In genomic region chr2:20415511-20415918, GRCh38 we compare ENCODE assay signal across 17 cellular contexts. TPM values are rescaled to one million over a fixed set of nuclear protein-coding genes. Genes with fewer than 3 reads are reported as not detected.
DNase-seq lines count a peak whose midpoint lies in the region; ATAC-seq, FAIRE-seq and TF ChIP-seq lines count a peak whose summit lies in the region.
"Had no signal": no experiment of that assay in that cellular context is flagged by ENCODE, and none has a peak within 500 bp of the region (broad histone marks: within the 10 kb centered on the region; RNA-seq: fewer than 3 reads in every experiment).

No MANE protein-coding gene starts in this region.

- no peak overlapping the region for H3K27ac ChIP-seq in K562 (ENCODE audit: extremely low read depth, low read depth, low read length)
- H3K27ac ChIP-seq: cardiac muscle cell, ovary, vagina had no signal

- in situ Hi-C loops in K562 (cut with MboI) = no loop called here

- no peak for FAIRE-seq in K562 (lab: Jason Lieb, UNC)
- FAIRE-seq: HTR-8/SVneo had no signal

- no peak overlapping the region for H3K4me3 ChIP-seq in K562
- H3K4me3 ChIP-seq: cardiac muscle cell, ovary, vagina had no signal

- no TSS peak for BruUV-seq in K562 (replicated peaks; lab: Mats Ljungman, UMichigan)

- DNase-seq in activated effector memory CD4-positive, alpha-beta T cell treated with anti-CD3 and anti-CD28 coated beads, Interleukin-2, amount 50 U/mL, for 16 hours = peak; percentile 21
- no peak for DNase-seq in activated effector memory CD4-positive, alpha-beta T cell treated with Interleukin-2 at 50 U/mL for 16 hours
- DNase-seq in K562 (ENCODE audit: extremely low read depth in 1 of 4, low spot score in 3 of 4) = no peak
- peak; percentile 36 for DNase-seq in hepatic stellate cell (ENCODE audit: low spot score)
- DNase-seq in activated T-cell treated with anti-CD3 and anti-CD28 coated beads for 4 hours = no peak
- DNase-seq in NCI-H1930 (lab: John Stamatoyannopoulos, UW) = no peak
- DNase-seq: HFFc6; naive B cell; NCI-H2081; NCI-H748 treated with DMSO at 0.1 percent for 48 hours; stimulated activated CD4-positive, alpha-beta T cell treated with anti-CD3 and anti-CD28 coated beads, Interleukin-2, amount 100 ng/mL, for 48 hours had no signal

- CTCF ChIA-PET in K562 (lab: Yijun Ruan, JAX; ENCODE audit: low intra/inter-chr PET ratio) = no interaction called here

- TF ChIP-seq CTCF in K562 (IDR thresholded peaks at IDR 0.05 in 2 of 3, conservative IDR thresholded peaks at IDR 0.05 in 1 of 3; ENCODE audit: insufficient read depth in 2 of 3, low read depth in 1 of 3, low read length in 3 of 3) = no peak

- ATAC-seq in K562 (no peak), GM18861 (IDR thresholded peaks at IDR 0.05; ENCODE audit: unreplicated experiment) (no peak), GM21381 (IDR thresholded peaks at IDR 0.05; ENCODE audit: unreplicated experiment) (no peak)

- H3K27me3 ChIP-seq in K562 (ENCODE audit: control insufficient read depth in 2 of 2, insufficient read depth in 2 of 2, low read length in 2 of 2) = no peaks in the 10 kb centered on the region; a peak in 2 of 5 replicates
- H3K27me3 ChIP-seq: cardiac muscle cell, ovary, vagina had no signal

- no peak for TF ChIP-seq POLR2A in K562 (conservative IDR thresholded peaks at IDR 0.05)

- H3K9me3 ChIP-seq in K562 (replicated peaks; ENCODE audit: control insufficient read depth, insufficient read depth, low read depth, low read length) = no peaks in the 10 kb centered on the region
- H3K9me3 ChIP-seq: ovary, vagina had no signal

- 4% methylated on average over 2 of the region's 2 CpGs for WGBS in K562 (ENCODE audit: insufficient coverage, low coverage, missing lambda C conversion rate)

- no peak overlapping the region for H3K9ac ChIP-seq in K562 (ENCODE audit: insufficient read depth in 1 of 2, low read depth in 2 of 2, low read length in 2 of 2)

- TF ChIP-seq RAD21 in K562 (CRISPR knock-in tag; conservative IDR thresholded peaks at IDR 0.05 in 1 of 2, IDR thresholded peaks at IDR 0.05 in 1 of 2) = no peak

- intact Hi-C loops in K562 (cut with micrococcal nuclease) = no loop called here

- no peaks in the 10 kb centered on the region for H3K36me3 ChIP-seq in K562 (ENCODE audit: control insufficient read depth, insufficient read depth, low read length)
- H3K36me3 ChIP-seq: cardiac muscle cell, ovary, vagina had no signal

- peaks cover 0 to 13% of the 10 kb centered on the region in 2 experiments; a peak in 2 of 5 replicates for H3K4me1 ChIP-seq in K562 (replicated peaks in 1 of 2; ENCODE audit: control insufficient read depth in 2 of 2, insufficient read depth in 2 of 2, low read length in 2 of 2)

- no peak for TF ChIP-seq EP300 in K562 (IDR thresholded peaks at IDR 0.05; ENCODE audit: low read length)

- peak overlapping the region; percentile 49 for H2AFZ ChIP-seq in K562 (ENCODE audit: low read depth, low read length)

- POLR2A ChIA-PET in K562 (lab: Yijun Ruan, JAX) = interaction anchor here (1.3 kb wide), 1 partner anchor 12 kb away, joined by 4 read pairs; no protein-coding TSS in a partner anchor

- no peaks in the 10 kb centered on the region for H3K9me1 ChIP-seq in K562 (ENCODE audit: control insufficient read depth, insufficient read depth, low read length)

- no peaks in the 10 kb centered on the region for H4K20me1 ChIP-seq in K562 (replicated peaks; ENCODE audit: control insufficient read depth, insufficient read depth, low read length)

- H3K4me2 ChIP-seq in K562 (ENCODE audit: insufficient read depth, low read length) = no peak overlapping the region

- no peaks in the 10 kb centered on the region for H3K79me2 ChIP-seq in K562 (ENCODE audit: control insufficient read depth, insufficient read depth, low read length)

TF ChIP-seq in K562, 482 proteins besides CTCF, POLR2A, EP300 and RAD21:
- peak; percentile 40; the same call in 1 of the 2 replicates for TF ChIP-seq TFAP4 (CRISPR knock-in tag; IDR thresholded peaks at IDR 0.05; ENCODE audit: borderline replicate concordance)
- TF ChIP-seq SREBF2 (CRISPR knock-in tag; IDR thresholded peaks at IDR 0.05) = no peak
- TF ChIP-seq BMI1 (IDR thresholded peaks at IDR 0.05; ENCODE audit: low read length) = no peak
TF ChIP-seq in K562: peak in this region for 1.

RNA-seq across cellular contexts. Expression of gene RHOB, which starts 31.4 kb away (rescaled TPM):
- 0.44 and 2.1 TPM in 2 replicates for total RNA-seq in K562 (2011; cell fraction: chromatin; rRNA removed; ENCODE audit: low replicate concordance)
- 3.4 and 4.2 TPM in 2 replicates for total RNA-seq in K562 (2011; cell fraction: nucleolus; rRNA removed)
- 1.8 and 2.7 TPM in 2 replicates for total RNA-seq in K562 (2011; cell fraction: nucleoplasm; rRNA removed)
- total RNA-seq in K562 (2014; rRNA removed) = 4.2 and 4.8 TPM in 2 replicates
- total RNA-seq in K562 (2014; rRNA removed; fragmentation: Illumina TruSeq; extraction: Trizol) = 0.87 and 0.99 TPM in 2 replicates
- 0.72 and 0.90 TPM in 2 replicates for total RNA-seq in K562 (2015; rRNA removed; fragmentation: Illumina TruSeq; extraction: Trizol)
- total RNA-seq in K562 (2021) = 3.3 and 4.2 TPM in 2 replicates
- polyA plus RNA-seq in K562 (2011; rRNA removed) = 1.1 and 1.5 TPM in 2 replicates
- polyA plus RNA-seq in K562 (2011; cell fraction: cytosol; rRNA removed) = 1.2 and 4.0 TPM in 2 replicates
- 1.8 and 3.5 TPM in 2 replicates for polyA plus RNA-seq in K562 (2011; cell fraction: nucleus; rRNA removed)
- polyA plus RNA-seq in K562 (2012) = 4.0 and 4.8 TPM in 2 replicates
- 1.3 and 1.4 TPM in 2 replicates for polyA plus RNA-seq in K562 (2014; fragmentation: Illumina TruSeq; extraction: Trizol)
- under 1 TPM; 0.07 to 0.17 TPM for polyA plus RNA-seq in K562 (2014; fragmentation: Nextera tagmentation; extraction: Ambion mirVana)
- 2.1 and 2.6 TPM in 2 replicates for polyA plus RNA-seq in K562 (2014; rRNA removed)
- polyA minus RNA-seq in K562 (2011; rRNA and poly(A)+ RNA removed) = 0.48 and 1.1 TPM in 2 replicates
- 3.6 and 10.7 TPM in 2 replicates for polyA minus RNA-seq in K562 (2011; cell fraction: cytosol; rRNA and poly(A)+ RNA removed)
- polyA minus RNA-seq in K562 (2011; cell fraction: nucleus; rRNA and poly(A)+ RNA removed) = 3.8 and 4.1 TPM in 2 replicates

Comparison
In these comparisons a context has a peak if more than half of its experiments do, and no peak if none do; other contexts are left out.
1. DNase-seq: peak in activated effector memory CD4-positive, alpha-beta T cell treated with anti-CD3 and anti-CD28 coated beads, Interleukin-2, amount 50 U/mL, for 16 hours (single experiment) and hepatic stellate cell (single experiment); none in activated effector memory CD4-positive, alpha-beta T cell treated with Interleukin-2 at 50 U/mL for 16 hours (single experiment), K562 (0 of 4), activated T-cell treated with anti-CD3 and anti-CD28 coated beads for 4 hours (single experiment) and NCI-H1930 (0 of 2).